In the genomic region with DNA sequence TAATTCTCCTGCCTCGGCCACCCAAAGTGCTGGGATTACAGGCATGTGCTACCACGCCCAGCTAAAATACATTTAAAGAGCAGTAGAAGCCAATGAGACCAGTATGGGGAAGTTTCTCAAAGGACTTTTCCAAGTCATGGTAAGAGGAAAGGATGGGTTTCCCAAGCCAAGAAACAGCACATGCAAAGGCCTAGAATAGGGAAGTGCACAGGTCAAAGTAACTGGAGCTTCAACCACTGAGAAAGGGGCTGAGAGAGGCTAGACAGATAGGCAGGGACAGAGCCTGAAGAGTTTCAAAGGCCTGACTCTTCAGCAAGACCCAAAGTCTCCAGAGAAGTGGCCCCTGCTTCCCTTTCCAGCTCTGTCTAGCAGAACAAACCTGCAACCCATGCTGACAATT, we compare ENCODE assay signal across 10 cellular contexts.
A peak's percentile ranks its signal among the peaks of the same experiment; 100 is the strongest.
DNase-seq lines count a peak whose midpoint lies in the region.
"Had no signal": no experiment of that assay in that cellular context is flagged by ENCODE, and none has a peak within 500 bp of the region (broad histone marks: within the 10 kb centered on the region; RNA-seq: fewer than 3 reads in every experiment).

No MANE protein-coding gene starts in this region.

- DNase-seq in KBM-7 = peak; percentile 12
- peak; percentile 61 for DNase-seq in MV-4-11 (lab: John Stamatoyannopoulos, UW)
- peak; percentile 38 for DNase-seq in SKM-1 treated with dmso at 0.1 percent for 144 hours (lab: John Stamatoyannopoulos, UW; ENCODE audit: unreplicated experiment)
- DNase-seq in DMS 273 (lab: John Stamatoyannopoulos, UW; ENCODE audit: unreplicated experiment) = no peak
- DNase-seq in activated effector memory CD4-positive, alpha-beta T cell treated with anti-CD3 and anti-CD28 coated beads, Interleukin-2, amount 50 U/mL, for 16 hours = no peak
- no peak for DNase-seq in HUDEP-2 (lab: John Stamatoyannopoulos, UW; ENCODE audit: unreplicated experiment in 76 of 76)
- DNase-seq: BE2C; Caco-2; CD8-positive, alpha-beta memory T cell; DMS 273 treated with DMSO at 0.1 percent for 48 hours had no signal

- in situ Hi-C loops in KBM-7 (cut with MboI; ENCODE audit: low pct_unique_long_range_greater_than_20kb, low sequenced_read_pairs) = loop anchor here (25.0 kb wide), 1 partner anchor 411 kb away; no protein-coding TSS in a partner anchor

Comparison
In these comparisons a context has a peak if more than half of its experiments do, and no peak if none do; other contexts are left out.
1. DNase-seq: peak in KBM-7 (single experiment), MV-4-11 (single experiment) and SKM-1 treated with dmso at 0.1 percent for 144 hours (single experiment); none in DMS 273 (single experiment), activated effector memory CD4-positive, alpha-beta T cell treated with anti-CD3 and anti-CD28 coated beads, Interleukin-2, amount 50 U/mL, for 16 hours (single experiment) and HUDEP-2 (0 of 76).